ENCODE assay signal across 1 cellular context in genomic region chr6:37242429-37243052, GRCh38.
A peak's percentile ranks its signal among the peaks of the same experiment; 100 is the strongest.
TF ChIP-seq lines count a peak whose summit lies in the region.

No MANE protein-coding gene starts in this region.

TF ChIP-seq in HEK293, 187 proteins besides CTCF, POLR2A, EP300 and RAD21 (continued from another document and continues in another):
- TF ChIP-seq PRDM2 (tag by site-specific recombination; IDR thresholded peaks at IDR 0.05; ENCODE audit: borderline replicate concordance) (no peak), ZNF785 (tag by site-specific recombination; IDR thresholded peaks at IDR 0.05) (no peak), GLIS2 (tag by site-specific recombination; IDR thresholded peaks at IDR 0.05) (no peak), ZNF513 (tag by site-specific recombination; IDR thresholded peaks at IDR 0.05) (no peak), ZNF248 (tag by site-specific recombination; IDR thresholded peaks at IDR 0.05) (no peak), ZNF404 (tag by site-specific recombination; IDR thresholded peaks at IDR 0.05) (no peak), PBX3 (CRISPR knock-in tag; IDR thresholded peaks at IDR 0.05) (no peak), ZNF830 (tag by site-specific recombination; IDR thresholded peaks at IDR 0.05; ENCODE audit: low read depth) (no peak), SP2 (tag by site-specific recombination; IDR thresholded peaks at IDR 0.05) (peak; percentile 43), ZNF18 (tag by site-specific recombination; IDR thresholded peaks at IDR 0.05) (no peak), OSR2 (tag by site-specific recombination; IDR thresholded peaks at IDR 0.05) (no peak), ZNF555 (tag by site-specific recombination; conservative IDR thresholded peaks at IDR 0.05) (no peak), SETDB1 (IDR thresholded peaks at IDR 0.05; ENCODE audit: insufficient read length, low read length) (no peak), ZNF571 (tag by site-specific recombination; IDR thresholded peaks at IDR 0.05) (no peak), BCL11B (tag by site-specific recombination; IDR thresholded peaks at IDR 0.05; ENCODE audit: low read depth) (no peak), ZNF707 (tag by site-specific recombination; IDR thresholded peaks at IDR 0.05) (no peak), ZNF558 (tag by site-specific recombination; IDR thresholded peaks at IDR 0.05) (no peak), ZNF239 (tag by site-specific recombination; IDR thresholded peaks at IDR 0.05) (no peak), ZNF670 (tag by site-specific recombination; IDR thresholded peaks at IDR 0.05; ENCODE audit: low read depth) (no peak), ZNF585B (tag by site-specific recombination; IDR thresholded peaks at IDR 0.05) (no peak), ZNF843 (tag by site-specific recombination; IDR thresholded peaks at IDR 0.05) (peak; percentile 28; the same call in 1 of the 2 replicates), ZNF654 (tag by site-specific recombination; IDR thresholded peaks at IDR 0.05; ENCODE audit: low read depth) (no peak), ZNF488 (tag by site-specific recombination; IDR thresholded peaks at IDR 0.05) (no peak), HOXA7 (CRISPR knock-in tag; IDR thresholded peaks at IDR 0.05; ENCODE audit: borderline replicate concordance) (no peak), ZFP37 (tag by site-specific recombination; IDR thresholded peaks at IDR 0.05) (peak; percentile 55), ATF2 (tag by site-specific recombination; IDR thresholded peaks at IDR 0.05; ENCODE audit: low read depth) (peak; percentile 54), BCL11A (tag by site-specific recombination; IDR thresholded peaks at IDR 0.05; ENCODE audit: low read depth) (no peak), ZEB2 (tag by site-specific recombination; IDR thresholded peaks at IDR 0.05) (peak; percentile 94), EGR2 (tag by site-specific recombination; IDR thresholded peaks at IDR 0.05; ENCODE audit: low read depth) (no peak), ZNF747 (tag by site-specific recombination; IDR thresholded peaks at IDR 0.05) (no peak), ZNF354C (tag by site-specific recombination; IDR thresholded peaks at IDR 0.05; ENCODE audit: borderline replicate concordance, low read depth) (no peak), ZNF214 (tag by site-specific recombination; IDR thresholded peaks at IDR 0.05; ENCODE audit: borderline replicate concordance) (no peak), ZNF596 (tag by site-specific recombination; IDR thresholded peaks at IDR 0.05) (no peak), ZNF155 (tag by site-specific recombination; IDR thresholded peaks at IDR 0.05) (no peak), ZNF792 (tag by site-specific recombination; IDR thresholded peaks at IDR 0.05) (no peak), ZBTB20 (tag by site-specific recombination; IDR thresholded peaks at IDR 0.05) (0 out of 2 replicates have a peak, but pooled peaks have one; percentile 10), ZNF146 (tag by site-specific recombination; IDR thresholded peaks at IDR 0.05) (peak; percentile 49; the same call in 1 of the 2 replicates), ZNF416 (tag by site-specific recombination; IDR thresholded peaks at IDR 0.05) (no peak), MYNN (tag by site-specific recombination; IDR thresholded peaks at IDR 0.05; ENCODE audit: borderline replicate concordance) (peak; percentile 84), ZNF677 (tag by site-specific recombination; IDR thresholded peaks at IDR 0.05) (no peak), KLF17 (tag by site-specific recombination; IDR thresholded peaks at IDR 0.05) (no peak)
- TF ChIP-seq, protein P1, sequence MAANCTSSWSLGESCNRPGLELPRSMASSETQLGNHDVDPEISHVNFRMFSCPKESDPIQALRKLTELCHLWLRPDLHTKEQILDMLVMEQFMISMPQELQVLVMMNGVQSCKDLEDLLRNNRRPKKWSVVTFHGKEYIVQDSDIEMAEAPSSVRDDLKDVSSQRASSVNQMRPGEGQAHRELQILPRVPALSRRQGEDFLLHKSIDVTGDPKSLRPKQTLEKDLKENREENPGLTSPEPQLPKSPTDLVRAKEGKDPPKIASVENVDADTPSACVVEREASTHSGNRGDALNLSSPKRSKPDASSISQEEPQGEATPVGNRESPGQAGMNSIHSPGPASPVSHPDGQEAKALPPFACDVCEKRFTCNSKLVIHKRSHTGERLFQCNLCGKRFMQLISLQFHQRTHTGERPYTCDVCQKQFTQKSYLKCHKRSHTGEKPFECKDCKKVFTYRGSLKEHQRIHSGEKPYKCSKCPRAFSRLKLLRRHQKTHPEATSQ (tag by site-specific recombination; IDR thresholded peaks at IDR 0.05) = no peak
- TF ChIP-seq, protein P2, sequence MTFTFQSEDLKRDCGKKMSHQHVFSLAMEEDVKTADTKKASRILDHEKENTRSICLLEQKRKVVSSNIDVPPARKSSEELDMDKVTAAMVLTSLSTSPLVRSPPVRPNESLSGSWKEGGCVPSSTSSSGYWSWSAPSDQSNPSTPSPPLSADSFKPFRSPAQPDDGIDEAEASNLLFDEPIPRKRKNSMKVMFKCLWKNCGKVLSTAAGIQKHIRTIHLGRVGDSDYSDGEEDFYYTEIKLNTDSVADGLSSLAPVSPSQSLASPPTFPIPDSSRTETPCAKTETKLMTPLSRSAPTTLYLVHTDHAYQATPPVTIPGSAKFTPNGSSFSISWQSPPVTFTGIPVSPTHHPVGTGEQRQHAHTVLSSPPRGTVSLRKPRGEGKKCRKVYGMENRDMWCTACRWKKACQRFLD (tag by site-specific recombination; IDR thresholded peaks at IDR 0.05) = no peak
- TF ChIP-seq, protein P3, sequence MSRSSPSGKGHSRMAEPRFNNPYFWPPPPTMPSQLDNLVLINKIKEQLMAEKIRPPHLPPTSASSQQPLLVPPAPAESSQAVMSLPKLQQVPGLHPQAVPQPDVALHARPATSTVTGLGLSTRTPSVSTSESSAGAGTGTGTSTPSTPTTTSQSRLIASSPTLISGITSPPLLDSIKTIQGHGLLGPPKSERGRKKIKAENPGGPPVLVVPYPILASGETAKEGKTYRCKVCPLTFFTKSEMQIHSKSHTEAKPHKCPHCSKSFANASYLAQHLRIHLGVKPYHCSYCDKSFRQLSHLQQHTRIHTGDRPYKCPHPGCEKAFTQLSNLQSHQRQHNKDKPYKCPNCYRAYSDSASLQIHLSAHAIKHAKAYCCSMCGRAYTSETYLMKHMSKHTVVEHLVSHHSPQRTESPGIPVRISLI (tag by site-specific recombination; IDR thresholded peaks at IDR 0.05) = no peak
- TF ChIP-seq, protein P4, sequence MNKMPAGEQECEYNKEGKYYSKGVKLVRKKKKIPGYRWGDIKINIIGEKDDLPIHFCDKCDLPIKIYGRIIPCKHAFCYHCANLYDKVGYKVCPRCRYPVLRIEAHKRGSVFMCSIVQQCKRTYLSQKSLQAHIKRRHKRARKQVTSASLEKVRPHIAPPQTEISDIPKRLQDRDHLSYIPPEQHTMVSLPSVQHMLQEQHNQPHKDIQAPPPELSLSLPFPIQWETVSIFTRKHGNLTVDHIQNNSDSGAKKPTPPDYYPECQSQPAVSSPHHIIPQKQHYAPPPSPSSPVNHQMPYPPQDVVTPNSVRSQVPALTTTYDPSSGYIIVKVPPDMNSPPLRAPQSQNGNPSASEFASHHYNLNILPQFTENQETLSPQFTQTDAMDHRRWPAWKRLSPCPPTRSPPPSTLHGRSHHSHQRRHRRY (tag by site-specific recombination; IDR thresholded peaks at IDR 0.05) = no peak
